Comparison of ENCODE assay signal across 1 cellular context in the genomic region with DNA sequence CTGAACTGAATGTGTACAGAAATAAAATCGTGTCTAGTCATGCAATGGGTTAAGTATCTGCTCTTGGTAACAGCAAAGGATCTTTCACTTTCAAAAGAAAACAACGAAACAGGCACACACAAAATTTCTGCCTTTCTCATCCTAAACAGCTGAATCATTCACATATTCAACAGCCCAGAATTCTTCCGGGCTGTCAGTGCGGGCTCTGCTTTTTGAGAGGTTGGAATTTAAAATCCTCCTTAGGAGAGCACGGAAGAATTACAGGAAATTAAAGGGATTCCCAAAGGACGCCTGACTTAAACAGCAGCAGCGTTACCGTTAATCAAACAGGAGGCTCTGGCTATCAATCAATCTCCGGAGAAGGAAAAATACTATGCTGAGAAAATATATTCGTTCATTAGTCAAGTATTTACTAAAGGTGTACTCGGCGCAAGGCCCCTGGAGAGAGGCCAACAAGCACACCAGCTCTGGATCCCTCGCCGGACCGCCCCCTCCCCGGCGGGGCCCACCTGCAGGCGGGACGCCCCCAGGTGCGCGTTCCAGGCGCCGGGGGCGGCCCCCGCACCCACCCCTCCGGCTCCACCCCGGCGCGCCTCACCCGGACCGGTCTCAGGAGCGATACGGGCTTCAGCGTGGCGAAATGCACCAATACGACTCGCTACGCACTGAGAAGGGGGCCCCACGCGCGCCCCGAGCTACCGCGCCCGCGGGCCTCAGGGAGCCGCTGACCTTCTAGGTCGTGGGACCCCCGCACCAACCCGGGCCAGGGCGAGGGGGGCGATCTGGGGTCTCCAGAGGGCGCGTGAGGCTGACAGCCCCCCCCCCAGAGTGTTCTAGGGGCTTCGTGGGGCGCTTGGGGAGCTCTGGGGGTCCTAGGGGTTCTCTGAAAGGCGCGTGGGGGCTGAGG.
TF ChIP-seq lines count a peak whose summit lies in the region.

No MANE protein-coding gene starts in this region.

TF ChIP-seq in HepG2, 621 proteins besides CTCF, POLR2A, EP300 and RAD21 (continued from another document):
- TF ChIP-seq PCBP1 (IDR thresholded peaks at IDR 0.05; ENCODE audit: borderline replicate concordance, low read depth, low read length) (no peak), ZNF562 (CRISPR knock-in tag; IDR thresholded peaks at IDR 0.05; ENCODE audit: borderline replicate concordance) (no peak), MED8 (CRISPR knock-in tag; IDR thresholded peaks at IDR 0.05; ENCODE audit: insufficient replicate concordance) (no peak), ZNF563 (CRISPR knock-in tag; IDR thresholded peaks at IDR 0.05) (0 out of 2 replicates have a peak, but pooled peaks have one; percentile 16), MXD4 (CRISPR knock-in tag; IDR thresholded peaks at IDR 0.05) (no peak; the same call in 1 of the 2 replicates), ZNF558 (CRISPR knock-in tag; IDR thresholded peaks at IDR 0.05; ENCODE audit: borderline replicate concordance) (no peak), MZF1 (CRISPR knock-in tag; IDR thresholded peaks at IDR 0.05; ENCODE audit: borderline replicate concordance) (no peak), U2AF2 (IDR thresholded peaks at IDR 0.05; ENCODE audit: low read depth, low read length) (no peak), ETV5 (CRISPR knock-in tag; IDR thresholded peaks at IDR 0.05; ENCODE audit: borderline replicate concordance) (0 out of 2 replicates have a peak, but pooled peaks have one; percentile 15), ZFP37 (CRISPR knock-in tag; IDR thresholded peaks at IDR 0.05; ENCODE audit: borderline replicate concordance) (no peak), TBX2 (CRISPR knock-in tag; IDR thresholded peaks at IDR 0.05; ENCODE audit: borderline replicate concordance) (no peak), ZNF17 (CRISPR knock-in tag; IDR thresholded peaks at IDR 0.05) (no peak), ZSCAN9 (CRISPR knock-in tag; IDR thresholded peaks at IDR 0.05; ENCODE audit: borderline replicate concordance) (0 out of 2 replicates have a peak, but pooled peaks have one; percentile 12), REPIN1 (CRISPR knock-in tag; IDR thresholded peaks at IDR 0.05; ENCODE audit: borderline replicate concordance, low read depth) (0 out of 2 replicates have a peak, but pooled peaks have one; percentile 33), KDM5A (IDR thresholded peaks at IDR 0.05; ENCODE audit: borderline replicate concordance, low read length) (no peak), ZNF891 (CRISPR knock-in tag; IDR thresholded peaks at IDR 0.05) (no peak), NCOA5 (CRISPR knock-in tag; IDR thresholded peaks at IDR 0.05) (no peak), ZNF44 (CRISPR knock-in tag; IDR thresholded peaks at IDR 0.05) (no peak), AGO1 (IDR thresholded peaks at IDR 0.05; ENCODE audit: low read depth, low read length, poor library complexity, severe bottlenecking) (peak; percentile 28), SPEN (CRISPR knock-in tag; IDR thresholded peaks at IDR 0.05; ENCODE audit: low read depth) (no peak), HMGA1 (CRISPR knock-in tag; conservative IDR thresholded peaks at IDR 0.05) (no peak), MAFF (IDR thresholded peaks at IDR 0.05; ENCODE audit: low read depth, low read length) (no peak), SALL1 (CRISPR knock-in tag; IDR thresholded peaks at IDR 0.05) (peak; percentile 49; the same call in 1 of the 2 replicates), ZNF614 (CRISPR knock-in tag; IDR thresholded peaks at IDR 0.05; ENCODE audit: borderline replicate concordance) (no peak), ARNTL (CRISPR knock-in tag; IDR thresholded peaks at IDR 0.05) (peak; percentile 29; the same call in 1 of the 2 replicates), ZNF747 (CRISPR knock-in tag; IDR thresholded peaks at IDR 0.05; ENCODE audit: borderline replicate concordance) (no peak), JUNB (CRISPR knock-in tag; IDR thresholded peaks at IDR 0.05; ENCODE audit: borderline replicate concordance) (no peak), ZNF749 (CRISPR knock-in tag; IDR thresholded peaks at IDR 0.05; ENCODE audit: borderline replicate concordance) (no peak), ZIK1 (CRISPR knock-in tag; IDR thresholded peaks at IDR 0.05; ENCODE audit: borderline replicate concordance, low read depth) (no peak), SRSF1 (optimal IDR thresholded peaks at IDR 0.05; ENCODE audit: low read depth, low read length) (peak; percentile 76), ZNF703 (CRISPR knock-in tag; IDR thresholded peaks at IDR 0.05; ENCODE audit: borderline replicate concordance) (no peak), NR2F2 (IDR thresholded peaks at IDR 0.05; ENCODE audit: borderline replicate concordance, low read depth) (no peak), ZMYM4 (CRISPR knock-in tag; IDR thresholded peaks at IDR 0.05) (peak; percentile 48; the same call in 1 of the 2 replicates), ZNF382 (CRISPR knock-in tag; IDR thresholded peaks at IDR 0.05; ENCODE audit: borderline replicate concordance) (no peak), HOXA9 (CRISPR knock-in tag; IDR thresholded peaks at IDR 0.05; ENCODE audit: borderline replicate concordance) (0 out of 2 replicates have a peak, but pooled peaks have one; percentile 58), HOXA5 (CRISPR knock-in tag; IDR thresholded peaks at IDR 0.05) (no peak), NFE2L2 (IDR thresholded peaks at IDR 0.05; ENCODE audit: low read length) (peak; percentile 76), SAFB2 (CRISPR knock-in tag; IDR thresholded peaks at IDR 0.05; ENCODE audit: borderline replicate concordance, low read depth) (no peak), FOXJ3 (CRISPR knock-in tag; IDR thresholded peaks at IDR 0.05; ENCODE audit: borderline replicate concordance) (no peak), ZNF274 (CRISPR knock-in tag; IDR thresholded peaks at IDR 0.05) (0 out of 2 replicates have a peak, but pooled peaks have one; percentile 33), ZNF543 (CRISPR knock-in tag; IDR thresholded peaks at IDR 0.05) (no peak; the same call in 1 of the 2 replicates), ZNF383 (CRISPR knock-in tag; IDR thresholded peaks at IDR 0.05; ENCODE audit: borderline replicate concordance) (0 out of 2 replicates have a peak, but pooled peaks have one; percentile 34), CC2D1A (CRISPR knock-in tag; IDR thresholded peaks at IDR 0.05) (no peak), ZNF205 (CRISPR knock-in tag; IDR thresholded peaks at IDR 0.05) (no peak), TMF1 (CRISPR knock-in tag; IDR thresholded peaks at IDR 0.05; ENCODE audit: low read depth) (0 out of 2 replicates have a peak, but pooled peaks have one; percentile 28), ZNF816 (CRISPR knock-in tag; IDR thresholded peaks at IDR 0.05; ENCODE audit: borderline replicate concordance) (peak; percentile 16), NONO (IDR thresholded peaks at IDR 0.05) (no peak), NONO (CRISPR knock-in tag; conservative IDR thresholded peaks at IDR 0.05) (0 out of 2 replicates have a peak, but pooled peaks have one; percentile 48), ZMYM2 (CRISPR knock-in tag; IDR thresholded peaks at IDR 0.05) (no peak), PPARG (CRISPR knock-in tag; conservative IDR thresholded peaks at IDR 0.05) (no peak), CREM (IDR thresholded peaks at IDR 0.05) (no peak), CREM (CRISPR knock-in tag; IDR thresholded peaks at IDR 0.05) (no peak)
- TF ChIP-seq, protein P1, sequence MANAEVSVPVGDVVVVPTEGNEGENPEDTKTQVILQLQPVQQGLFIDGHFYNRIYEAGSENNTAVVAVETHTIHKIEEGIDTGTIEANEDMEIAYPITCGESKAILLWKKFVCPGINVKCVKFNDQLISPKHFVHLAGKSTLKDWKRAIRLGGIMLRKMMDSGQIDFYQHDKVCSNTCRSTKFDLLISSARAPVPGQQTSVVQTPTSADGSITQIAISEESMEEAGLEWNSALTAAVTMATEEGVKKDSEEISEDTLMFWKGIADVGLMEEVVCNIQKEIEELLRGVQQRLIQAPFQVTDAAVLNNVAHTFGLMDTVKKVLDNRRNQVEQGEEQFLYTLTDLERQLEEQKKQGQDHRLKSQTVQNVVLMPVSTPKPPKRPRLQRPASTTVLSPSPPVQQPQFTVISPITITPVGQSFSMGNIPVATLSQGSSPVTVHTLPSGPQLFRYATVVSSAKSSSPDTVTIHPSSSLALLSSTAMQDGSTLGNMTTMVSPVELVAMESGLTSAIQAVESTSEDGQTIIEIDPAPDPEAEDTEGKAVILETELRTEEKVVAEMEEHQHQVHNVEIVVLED (CRISPR knock-in tag; IDR thresholded peaks at IDR 0.05; ENCODE audit: borderline replicate concordance): no peak
- TF ChIP-seq, protein P2, sequence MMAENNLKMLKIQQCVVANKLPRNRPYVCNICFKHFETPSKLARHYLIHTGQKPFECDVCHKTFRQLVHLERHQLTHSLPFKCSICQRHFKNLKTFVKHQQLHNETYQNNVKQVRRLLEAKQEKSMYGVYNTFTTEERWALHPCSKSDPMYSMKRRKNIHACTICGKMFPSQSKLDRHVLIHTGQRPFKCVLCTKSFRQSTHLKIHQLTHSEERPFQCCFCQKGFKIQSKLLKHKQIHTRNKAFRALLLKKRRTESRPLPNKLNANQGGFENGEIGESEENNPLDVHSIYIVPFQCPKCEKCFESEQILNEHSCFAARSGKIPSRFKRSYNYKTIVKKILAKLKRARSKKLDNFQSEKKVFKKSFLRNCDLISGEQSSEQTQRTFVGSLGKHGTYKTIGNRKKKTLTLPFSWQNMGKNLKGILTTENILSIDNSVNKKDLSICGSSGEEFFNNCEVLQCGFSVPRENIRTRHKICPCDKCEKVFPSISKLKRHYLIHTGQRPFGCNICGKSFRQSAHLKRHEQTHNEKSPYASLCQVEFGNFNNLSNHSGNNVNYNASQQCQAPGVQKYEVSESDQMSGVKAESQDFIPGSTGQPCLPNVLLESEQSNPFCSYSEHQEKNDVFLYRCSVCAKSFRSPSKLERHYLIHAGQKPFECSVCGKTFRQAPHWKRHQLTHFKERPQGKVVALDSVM (CRISPR knock-in tag; IDR thresholded peaks at IDR 0.05): no peak
- TF ChIP-seq, protein P3, sequence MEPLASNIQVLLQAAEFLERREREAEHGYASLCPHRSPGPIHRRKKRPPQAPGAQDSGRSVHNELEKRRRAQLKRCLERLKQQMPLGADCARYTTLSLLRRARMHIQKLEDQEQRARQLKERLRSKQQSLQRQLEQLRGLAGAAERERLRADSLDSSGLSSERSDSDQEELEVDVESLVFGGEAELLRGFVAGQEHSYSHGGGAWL (CRISPR knock-in tag; IDR thresholded peaks at IDR 0.05): 0 out of 2 replicates have a peak, but pooled peaks have one; percentile 44
- TF ChIP-seq, protein P4, sequence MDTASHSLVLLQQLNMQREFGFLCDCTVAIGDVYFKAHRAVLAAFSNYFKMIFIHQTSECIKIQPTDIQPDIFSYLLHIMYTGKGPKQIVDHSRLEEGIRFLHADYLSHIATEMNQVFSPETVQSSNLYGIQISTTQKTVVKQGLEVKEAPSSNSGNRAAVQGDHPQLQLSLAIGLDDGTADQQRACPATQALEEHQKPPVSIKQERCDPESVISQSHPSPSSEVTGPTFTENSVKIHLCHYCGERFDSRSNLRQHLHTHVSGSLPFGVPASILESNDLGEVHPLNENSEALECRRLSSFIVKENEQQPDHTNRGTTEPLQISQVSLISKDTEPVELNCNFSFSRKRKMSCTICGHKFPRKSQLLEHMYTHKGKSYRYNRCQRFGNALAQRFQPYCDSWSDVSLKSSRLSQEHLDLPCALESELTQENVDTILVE (CRISPR knock-in tag; IDR thresholded peaks at IDR 0.05): no peak
- TF ChIP-seq, protein P5, sequence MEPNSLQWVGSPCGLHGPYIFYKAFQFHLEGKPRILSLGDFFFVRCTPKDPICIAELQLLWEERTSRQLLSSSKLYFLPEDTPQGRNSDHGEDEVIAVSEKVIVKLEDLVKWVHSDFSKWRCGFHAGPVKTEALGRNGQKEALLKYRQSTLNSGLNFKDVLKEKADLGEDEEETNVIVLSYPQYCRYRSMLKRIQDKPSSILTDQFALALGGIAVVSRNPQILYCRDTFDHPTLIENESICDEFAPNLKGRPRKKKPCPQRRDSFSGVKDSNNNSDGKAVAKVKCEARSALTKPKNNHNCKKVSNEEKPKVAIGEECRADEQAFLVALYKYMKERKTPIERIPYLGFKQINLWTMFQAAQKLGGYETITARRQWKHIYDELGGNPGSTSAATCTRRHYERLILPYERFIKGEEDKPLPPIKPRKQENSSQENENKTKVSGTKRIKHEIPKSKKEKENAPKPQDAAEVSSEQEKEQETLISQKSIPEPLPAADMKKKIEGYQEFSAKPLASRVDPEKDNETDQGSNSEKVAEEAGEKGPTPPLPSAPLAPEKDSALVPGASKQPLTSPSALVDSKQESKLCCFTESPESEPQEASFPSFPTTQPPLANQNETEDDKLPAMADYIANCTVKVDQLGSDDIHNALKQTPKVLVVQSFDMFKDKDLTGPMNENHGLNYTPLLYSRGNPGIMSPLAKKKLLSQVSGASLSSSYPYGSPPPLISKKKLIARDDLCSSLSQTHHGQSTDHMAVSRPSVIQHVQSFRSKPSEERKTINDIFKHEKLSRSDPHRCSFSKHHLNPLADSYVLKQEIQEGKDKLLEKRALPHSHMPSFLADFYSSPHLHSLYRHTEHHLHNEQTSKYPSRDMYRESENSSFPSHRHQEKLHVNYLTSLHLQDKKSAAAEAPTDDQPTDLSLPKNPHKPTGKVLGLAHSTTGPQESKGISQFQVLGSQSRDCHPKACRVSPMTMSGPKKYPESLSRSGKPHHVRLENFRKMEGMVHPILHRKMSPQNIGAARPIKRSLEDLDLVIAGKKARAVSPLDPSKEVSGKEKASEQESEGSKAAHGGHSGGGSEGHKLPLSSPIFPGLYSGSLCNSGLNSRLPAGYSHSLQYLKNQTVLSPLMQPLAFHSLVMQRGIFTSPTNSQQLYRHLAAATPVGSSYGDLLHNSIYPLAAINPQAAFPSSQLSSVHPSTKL (CRISPR knock-in tag; IDR thresholded peaks at IDR 0.05): peak; percentile 46; the same call in 1 of the 2 replicates
- TF ChIP-seq, protein P6, sequence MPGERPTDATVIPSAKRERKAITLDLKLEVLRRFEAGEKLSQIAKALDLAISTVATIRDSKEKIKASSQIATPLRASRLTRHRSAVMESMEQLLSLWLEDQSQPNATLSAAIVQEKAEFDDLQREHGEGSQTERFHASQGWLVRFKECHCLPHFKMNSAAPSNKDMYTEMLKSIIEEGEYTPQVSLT (CRISPR knock-in tag; IDR thresholded peaks at IDR 0.05; ENCODE audit: borderline replicate concordance, low read depth): no peak
